9 cellular contexts compared by ENCODE assay signal in genomic region chr1:150259217-150259616, GRCh38. TPM values are rescaled to one million over a fixed set of nuclear protein-coding genes. Genes with fewer than 3 reads are reported as not detected.
A peak's percentile ranks its signal among the peaks of the same experiment; 100 is the strongest.
DNase-seq lines count a peak whose midpoint lies in the region; ATAC-seq and TF ChIP-seq lines count a peak whose summit lies in the region.
"Had no signal": no experiment of that assay in that cellular context is flagged by ENCODE, and none has a peak within 500 bp of the region (broad histone marks: within the 10 kb centered on the region; RNA-seq: fewer than 3 reads in every experiment).

No MANE protein-coding gene starts in this region.

- 33% methylated on average over 4 of the region's 4 CpGs for WGBS in prostate gland

- ATAC-seq in RWPE2 (ENCODE audit: low read depth): no peak
- no peak for ATAC-seq in HG02798 (IDR thresholded peaks at IDR 0.05; ENCODE audit: poor library complexity, unreplicated experiment)

- H3K27ac ChIP-seq in RWPE2 (ENCODE audit: poor library complexity, severe bottlenecking) (peak overlapping the region; percentile 96), prostate gland (peak overlapping the region; percentile 11 to 20)

- H3K4me3 ChIP-seq in RWPE2 (ENCODE audit: severe bottlenecking) (no peak overlapping the region), prostate gland (no peak overlapping the region)

- TF ChIP-seq CTCF in RWPE2 (IDR thresholded peaks at IDR 0.05; ENCODE audit: poor library complexity, severe bottlenecking): no peak
- no peak for TF ChIP-seq CTCF in prostate gland (IDR thresholded peaks at IDR 0.05)

- no peaks in the 10 kb centered on the region for H3K36me3 ChIP-seq in RWPE2 (ENCODE audit: low read depth)
- no peaks in the 10 kb centered on the region for H3K36me3 ChIP-seq in prostate gland

- DNase-seq in RWPE2 (ENCODE audit: low spot score) (no peak), hippocampal formation (lab: John Stamatoyannopoulos, UW) (peak; percentile 8 to 16), prostate gland (ENCODE audit: low spot score) (no peak), NCI-H2171 treated with DMSO at 0.1 percent for 48 hours (lab: John Stamatoyannopoulos, UW) (no peak), DMS53 (lab: John Stamatoyannopoulos, UW) (no peak)

- no peaks in the 10 kb centered on the region for H3K27me3 ChIP-seq in RWPE2 (ENCODE audit: insufficient read depth, poor library complexity, severe bottlenecking)
- H3K27me3 ChIP-seq in prostate gland (replicated peaks; ENCODE audit: insufficient read depth): peaks cover 3% of the 10 kb centered on the region

- no peaks in the 10 kb centered on the region for H3K9me3 ChIP-seq in RWPE2 (ENCODE audit: severe bottlenecking)
- no peaks in the 10 kb centered on the region for H3K9me3 ChIP-seq in prostate gland

- intact Hi-C loops in prostate gland (cut with DNase I): no loop called here

- TF ChIP-seq POLR2A in prostate gland (IDR thresholded peaks at IDR 0.05): no peak

- peaks cover 44% of the 10 kb centered on the region for H3K4me1 ChIP-seq in RWPE2 (ENCODE audit: insufficient read depth, poor library complexity, severe bottlenecking)
- peaks cover 4% of the 10 kb centered on the region for H3K4me1 ChIP-seq in prostate gland (replicated peaks)

RNA-seq across cellular contexts. Expression of gene CA14, which starts 1.6 kb away (rescaled TPM):
- 1 to 10 TPM in 1 of 2 donors, under 1 TPM in 1; 0.36 to 3.3 TPM for total RNA-seq in prostate gland
- total RNA-seq: fibroblast of lung; NCI-H460; T-helper 1 cell treated with Interleukin-12 subunit alpha and Interleukin-12 subunit beta and Interleukin-4 antibody, amounts not matched to agents 30 ng/mL and 1 ng/mL, for 36 hours had no signal

RNA-seq across cellular contexts. Expression of gene APH1A, which starts 9.6 kb away (rescaled TPM):
- total RNA-seq in prostate gland: 100 to 1,000 TPM; 122 to 130 TPM

RNA-seq across cellular contexts. Expression of gene C1orf54, which starts 13.4 kb away (rescaled TPM):
- 1 to 10 TPM; 1.4 to 8.2 TPM for total RNA-seq in prostate gland
- total RNA-seq: NCI-H460 had no signal

RNA-seq across cellular contexts. Expression of gene CIART, which starts 23.1 kb away (rescaled TPM):
- 10 to 100 TPM in 1 of 2 donors, 1 to 10 TPM in 1; 6.9 to 10.1 TPM for total RNA-seq in prostate gland

RNA-seq across cellular contexts. Expression of gene ANP32E, which starts 23.3 kb away (rescaled TPM):
- total RNA-seq in prostate gland: 10 to 100 TPM in 1 of 2 donors, 1 to 10 TPM in 1; 9.8 to 13.5 TPM

Comparison
In these comparisons a context has a peak if more than half of its experiments do, and no peak if none do; other contexts are left out.
1. DNase-seq: peak in hippocampal formation (2 of 2); none in RWPE2 (single experiment), prostate gland (single experiment), NCI-H2171 treated with DMSO at 0.1 percent for 48 hours (single experiment) and DMS53 (single experiment).